In the genomic region with DNA sequence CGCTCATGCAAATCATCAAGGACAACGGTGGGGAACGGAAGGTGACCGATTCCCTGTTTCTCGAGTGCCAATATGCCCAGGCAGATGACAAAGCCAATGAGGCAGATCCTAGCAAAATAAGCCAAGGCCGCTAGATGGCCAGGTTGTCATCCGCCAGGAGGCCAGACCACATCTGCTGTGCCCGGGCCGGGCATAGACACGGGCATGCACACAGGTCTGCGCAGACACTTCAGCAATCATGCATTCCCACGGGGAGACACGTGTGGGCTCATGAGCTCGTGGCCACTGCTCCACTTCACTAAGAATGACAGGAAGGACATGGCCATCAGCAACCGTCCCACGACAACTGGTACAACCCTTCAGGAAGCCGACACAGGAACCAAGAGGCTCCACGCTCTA, we compare ENCODE assay signal across 25 cellular contexts.
"Had no signal": no experiment of that assay in that cellular context is flagged by ENCODE, and none has a peak within 500 bp of the region (broad histone marks: within the 10 kb centered on the region; RNA-seq: fewer than 3 reads in every experiment).

No MANE protein-coding gene starts in this region.

- H3K4me3 ChIP-seq: breast epithelium, uterus had no signal

- H3K4me3 Mint-ChIP-seq: activated B cell treated with CpG ODN at 0.5 μM for 24 hours; activated CD8-positive, alpha-beta T cell treated with anti-CD3 and anti-CD28 coated beads, Interleukin-2, amount 10 ng/mL, durations not matched to agents 7 days and 5 days; activated T-cell treated with anti-CD3 and anti-CD28 coated beads, Interleukin-2, amount 50 U/mL, for 72 hours; mesothelial cell of epicardium; naive B cell; T-helper 2 cell treated with Interferon-gamma antibody and Interleukin-4, amounts not matched to agents 5 μg/mL and 100 μg/mL, for 36 hours; type B pancreatic cell had no signal

- H3K4me1 Mint-ChIP-seq: activated B cell treated with CpG ODN at 0.5 μM for 24 hours, mesothelial cell of epicardium had no signal

- H3K9me3 ChIP-seq: breast epithelium, uterus had no signal

- H3K27me3 ChIP-seq: breast epithelium, uterus had no signal

- ATAC-seq: activated CD8-positive, alpha-beta T cell treated with anti-CD3 and anti-CD28 coated beads, Interleukin-2, amount 10 ng/mL, durations not matched to agents 7 days and 5 days; activated naive CD4-positive, alpha-beta T cell treated with anti-CD3 and anti-CD28 coated beads, Interleukin-2, amount 50 U/mL, for 72 hours; activated T-cell treated with anti-CD3 and anti-CD28 coated beads, Interleukin-2, amount 50 U/mL, for 72 hours; left ventricle myocardium superior; right cardiac atrium had no signal

- H3K27ac Mint-ChIP-seq: activated B cell treated with CpG ODN at 0.5 μM for 24 hours; activated T-cell treated with anti-CD3 and anti-CD28 coated beads, Interleukin-2, amount 50 U/mL, for 72 hours; mesothelial cell of epicardium; T-helper 2 cell treated with Interferon-gamma antibody and Interleukin-4, amounts not matched to agents 5 μg/mL and 100 μg/mL, for 36 hours; type B pancreatic cell had no signal

- H3K36me3 ChIP-seq: breast epithelium, uterus had no signal

- DNase-seq: activated B cell treated with CpG ODN at 0.5 μM for 24 hours; activated CD4-positive, alpha-beta T cell treated with anti-CD3 and anti-CD28 coated beads, Interleukin-2, amount 50 U/mL, for 1 hour; activated CD8-positive, alpha-beta T cell treated with anti-CD3 and anti-CD28 coated beads, Interleukin-2, amount 10 ng/mL, durations not matched to agents 7 days and 5 days; activated naive CD4-positive, alpha-beta T cell; activated T-cell treated with anti-CD3 and anti-CD28 coated beads for 4 hours; activated T-cell treated with anti-CD3 and anti-CD28 coated beads, Interleukin-2, amount 50 U/mL, for 72 hours; central memory CD4-positive, alpha-beta T cell; dermis blood vessel endothelial cell; effector CD4-positive, alpha-beta T cell; left ventricle myocardium superior; naive B cell; stimulated activated CD4-positive, alpha-beta T cell treated with anti-CD3 and anti-CD28 coated beads, Interleukin-15, amount 100 ng/mL, for 24 hours; stimulated activated CD4-positive, alpha-beta T cell treated with anti-CD3 and anti-CD28 coated beads, Interleukin-2, amount 100 ng/mL, for 24 hours; stimulated activated naive CD4-positive, alpha-beta T cell; uterus had no signal

- H3K27ac ChIP-seq: breast epithelium, epithelial cell of prostate, uterus had no signal

- H3K27me3 Mint-ChIP-seq: activated B cell treated with CpG ODN at 0.5 μM for 24 hours, naive B cell, type B pancreatic cell had no signal

- FAIRE-seq: colon, frontal cortex, islet of Langerhans had no signal

- H3K4me1 ChIP-seq: breast epithelium, uterus had no signal

- H3K9me3 Mint-ChIP-seq: activated B cell treated with CpG ODN at 0.5 μM for 24 hours; activated naive CD4-positive, alpha-beta T cell treated with anti-CD3 and anti-CD28 coated beads, Interleukin-2, amount 50 U/mL, for 72 hours; activated T-cell treated with anti-CD3 and anti-CD28 coated beads, Interleukin-2, amount 50 U/mL, for 72 hours; mesothelial cell of epicardium; naive B cell; T-helper 2 cell treated with Interferon-gamma antibody and Interleukin-4, amounts not matched to agents 5 μg/mL and 100 μg/mL, for 36 hours; type B pancreatic cell had no signal
